In genomic region chr9:131407717-131408195, GRCh38 we compare ENCODE assay signal across 8 cellular contexts. TPM values are rescaled to one million over a fixed set of nuclear protein-coding genes. Genes with fewer than 3 reads are reported as not detected.
DNase-seq lines count a peak whose midpoint lies in the region; ATAC-seq and TF ChIP-seq lines count a peak whose summit lies in the region.

No MANE protein-coding gene starts in this region.

- no peak overlapping the region for H3K9ac ChIP-seq in BLaER1

- H3K4me1 ChIP-seq in BLaER1: peaks cover 79% of the 10 kb centered on the region

- peak overlapping the region; percentile 76 for H3K4me2 ChIP-seq in BLaER1

- peaks cover 62% of the 10 kb centered on the region for H3K36me3 ChIP-seq in BLaER1

- H3K27me3 ChIP-seq in BLaER1: no peaks in the 10 kb centered on the region

- ATAC-seq in omental fat pad (ENCODE audit: low FRiP score): peak; percentile 41
- no peak for ATAC-seq in HG03469 (IDR thresholded peaks at IDR 0.05; ENCODE audit: unreplicated experiment)

- H3K9me3 ChIP-seq in BLaER1: peaks cover 29% of the 10 kb centered on the region

- DNase-seq in NB4 (ENCODE audit: low read depth) (peak; percentile 56), fibroblast of villous mesenchyme (ENCODE audit: low read depth) (peak; percentile 58), omental fat pad (ENCODE audit: low spot score) (no peak), NCI-H1694 (lab: John Stamatoyannopoulos, UW) (no peak), NK-92 (lab: John Stamatoyannopoulos, UW; ENCODE audit: unreplicated experiment) (no peak)
- peak; percentile 38 for DNase-seq in activated naive CD4-positive, alpha-beta T cell treated with Interleukin-2 at 50 U/mL for 16 hours

- TF ChIP-seq POLR2A in NB4 (IDR thresholded peaks at IDR 0.05; ENCODE audit: extremely low read depth, insufficient read length): no peak

- no peak overlapping the region for H3K27ac ChIP-seq in BLaER1

- H3K4me3 ChIP-seq in BLaER1 (no peak overlapping the region), NB4 (ENCODE audit: low read depth, low read length) (no peak overlapping the region), fibroblast of villous mesenchyme (ENCODE audit: low read depth, low read length) (peak overlapping the region; percentile 4)

- TF ChIP-seq CTCF in NB4 (IDR thresholded peaks at IDR 0.05; ENCODE audit: low read depth, low read length) (no peak), fibroblast of villous mesenchyme (IDR thresholded peaks at IDR 0.05; ENCODE audit: insufficient read depth, low read depth, low read length) (peak; percentile 51), omental fat pad (IDR thresholded peaks at IDR 0.05) (no peak)

- peaks cover 100% of the 10 kb centered on the region for H4K20me1 ChIP-seq in BLaER1

RNA-seq across cellular contexts. Expression of gene PRRC2B, which starts 13.9 kb away (rescaled TPM):
- total RNA-seq in fibroblast of villous mesenchyme (79.2 and 92.8 TPM in 2 replicates), omental fat pad (100 to 1,000 TPM in 2 of 4 donors, 10 to 100 TPM in 2; 80.7 to 126 (median 100) TPM)

Comparison
In these comparisons a context has a peak if more than half of its experiments do, and no peak if none do; other contexts are left out.
1. DNase-seq: peak in NB4 (single experiment), activated naive CD4-positive, alpha-beta T cell treated with Interleukin-2 at 50 U/mL for 16 hours (single experiment) and fibroblast of villous mesenchyme (single experiment); none in omental fat pad (single experiment), NCI-H1694 (single experiment) and NK-92 (single experiment).